In genomic region chr5:42994285-42995151, GRCh38 we compare ENCODE assay signal across 8 cellular contexts. TPM values are rescaled to one million over a fixed set of nuclear protein-coding genes. Genes with fewer than 3 reads are reported as not detected.
DNase-seq lines count a peak whose midpoint lies in the region; ATAC-seq and TF ChIP-seq lines count a peak whose summit lies in the region.

No MANE protein-coding gene starts in this region.

- peaks cover 12% of the 10 kb centered on the region for H3K4me1 Mint-ChIP-seq in mesothelial cell of epicardium

- peak overlapping the region; percentile 82 for H3K27ac Mint-ChIP-seq in mesothelial cell of epicardium

- H3K4me3 Mint-ChIP-seq in mesothelial cell of epicardium = peak overlapping the region; percentile 68

- H3K9me3 Mint-ChIP-seq in mesothelial cell of epicardium = peaks cover 5% of the 10 kb centered on the region

- DNase-seq in NCI-H226 (peak; percentile 51), mesothelial cell of epicardium (ENCODE audit: low spot score in 2 of 2, unreplicated experiment in 2 of 2) (peak in 1 of 2 experiments; percentile 88), NCI-H2029 (lab: John Stamatoyannopoulos, UW) (no peak)
- peak; percentile 86 to 91 for DNase-seq in activated CD4-positive, alpha-beta T cell treated with anti-CD3 and anti-CD28 coated beads, Interleukin-2, amount 50 U/mL, for 48 hours
- DNase-seq in effector CD8-positive, alpha-beta T cell (lab: John Stamatoyannopoulos, UW) = peak; percentile 74
- peak; percentile 76 for DNase-seq in stimulated activated CD8-positive, alpha-beta memory T cell treated with anti-CD3 and anti-CD28 coated beads, Interleukin-15, amount 100 ng/mL, for 1 hour (ENCODE audit: low read depth)

- peak; percentile 64 for ATAC-seq in HG02642 (IDR thresholded peaks at IDR 0.05; ENCODE audit: poor library complexity, unreplicated experiment)

- TF ChIP-seq CTCF in GM12875 (IDR thresholded peaks at IDR 0.05; ENCODE audit: borderline replicate concordance, insufficient read depth, low read depth, low read length) (peak; percentile 86), mesothelial cell of epicardium (IDR thresholded peaks at IDR 0.05; ENCODE audit: unreplicated experiment) (peak; percentile 92)

- H3K27me3 Mint-ChIP-seq in mesothelial cell of epicardium (ENCODE audit: low read depth) = peaks cover 88% of the 10 kb centered on the region

- H3K36me3 Mint-ChIP-seq in mesothelial cell of epicardium = no peaks in the 10 kb centered on the region

- H3K4me3 ChIP-seq in GM12875 (ENCODE audit: low read depth, low read length) = peak overlapping the region; percentile 66

RNA-seq across cellular contexts. Expression of gene ANXA2R, which starts 45.6 kb away (rescaled TPM):
- total RNA-seq in mesothelial cell of epicardium = 1.4 to 1.9 TPM (median 1.7 TPM) in 3 replicates
